Comparison of ENCODE assay signal across 13 cellular contexts in genomic region chr14:102985665-102986064, GRCh38.
DNase-seq lines count a peak whose midpoint lies in the region; ATAC-seq and TF ChIP-seq lines count a peak whose summit lies in the region.
"Had no signal": no experiment of that assay in that cellular context is flagged by ENCODE, and none has a peak within 500 bp of the region (broad histone marks: within the 10 kb centered on the region; RNA-seq: fewer than 3 reads in every experiment).

No MANE protein-coding gene starts in this region.

- ATAC-seq in GM18907 (IDR thresholded peaks at IDR 0.05; ENCODE audit: unreplicated experiment) (peak; percentile 68), HG02763 (IDR thresholded peaks at IDR 0.05; ENCODE audit: unreplicated experiment) (peak; percentile 76), esophagus mucosa (peak; percentile 73), GM19467 (IDR thresholded peaks at IDR 0.05; ENCODE audit: unreplicated experiment) (no peak)

- H3K36me3 Mint-ChIP-seq in progenitor cell of endocrine pancreas (ENCODE audit: insufficient read depth): peaks cover 58% of the 10 kb centered on the region
- peaks cover 3% of the 10 kb centered on the region for H3K36me3 Mint-ChIP-seq in activated CD4-positive, alpha-beta T cell treated with anti-CD3 and anti-CD28 coated beads, Interleukin-2, amount 10 ng/mL, durations not matched to agents 24 days and 14 days (ENCODE audit: low read depth)

- H3K9me3 Mint-ChIP-seq in progenitor cell of endocrine pancreas (ENCODE audit: low read depth): peaks cover 18% of the 10 kb centered on the region
- H3K9me3 Mint-ChIP-seq in activated CD4-positive, alpha-beta T cell treated with anti-CD3 and anti-CD28 coated beads, Interleukin-2, amount 10 ng/mL, durations not matched to agents 24 days and 14 days: peaks cover 23% of the 10 kb centered on the region

- no peak overlapping the region for H3K4me3 Mint-ChIP-seq in progenitor cell of endocrine pancreas (ENCODE audit: low read depth)
- no peak overlapping the region for H3K4me3 Mint-ChIP-seq in activated CD4-positive, alpha-beta T cell treated with anti-CD3 and anti-CD28 coated beads, Interleukin-2, amount 10 ng/mL, durations not matched to agents 24 days and 14 days
- H3K4me3 Mint-ChIP-seq: CD4-positive, alpha-beta memory T cell; stimulated activated naive CD8-positive, alpha-beta T cell treated with anti-CD3 and anti-CD28 coated beads, Interleukin-15, Interleukin-2, amounts not matched to agents 100 ng/mL and 50 ng/mL, for 24 hours had no signal

- DNase-seq in ureter (ENCODE audit: low spot score) (peak; percentile 57), progenitor cell of endocrine pancreas (ENCODE audit: low spot score, unreplicated experiment) (no peak)
- DNase-seq in activated CD4-positive, alpha-beta T cell treated with anti-CD3 and anti-CD28 coated beads, Interleukin-2, amount 10 ng/mL, durations not matched to agents 24 days and 14 days: no peak
- DNase-seq: activated CD4-positive, alpha-beta T cell treated with anti-CD3 and anti-CD28 coated beads for 1 hour; activated T-cell treated with anti-CD3 and anti-CD28 coated beads, Interleukin-2, amount 50 U/mL, for 48 hours; CD4-positive, alpha-beta memory T cell; NCI-H2081; SW 1271 had no signal

- no peak overlapping the region for H3K27ac Mint-ChIP-seq in progenitor cell of endocrine pancreas
- no peak overlapping the region for H3K27ac Mint-ChIP-seq in activated CD4-positive, alpha-beta T cell treated with anti-CD3 and anti-CD28 coated beads, Interleukin-2, amount 10 ng/mL, durations not matched to agents 24 days and 14 days
- H3K27ac Mint-ChIP-seq: CD4-positive, alpha-beta memory T cell; stimulated activated naive CD8-positive, alpha-beta T cell treated with anti-CD3 and anti-CD28 coated beads, Interleukin-15, Interleukin-2, amounts not matched to agents 100 ng/mL and 50 ng/mL, for 24 hours had no signal

- intact Hi-C loops in activated CD4-positive, alpha-beta T cell treated with anti-CD3 and anti-CD28 coated beads, Interleukin-2, amount 10 ng/mL, durations not matched to agents 24 days and 14 days (cut with micrococcal nuclease): no loop called here

- no peak for TF ChIP-seq CTCF in progenitor cell of endocrine pancreas (IDR thresholded peaks at IDR 0.05; ENCODE audit: unreplicated experiment)

- no peaks in the 10 kb centered on the region for H3K4me1 Mint-ChIP-seq in progenitor cell of endocrine pancreas (ENCODE audit: low read depth)
- H3K4me1 Mint-ChIP-seq in activated CD4-positive, alpha-beta T cell treated with anti-CD3 and anti-CD28 coated beads, Interleukin-2, amount 10 ng/mL, durations not matched to agents 24 days and 14 days: no peaks in the 10 kb centered on the region
- H3K4me1 Mint-ChIP-seq: CD4-positive, alpha-beta memory T cell had no signal

- no peaks in the 10 kb centered on the region for H3K27me3 Mint-ChIP-seq in progenitor cell of endocrine pancreas
- no peaks in the 10 kb centered on the region for H3K27me3 Mint-ChIP-seq in activated CD4-positive, alpha-beta T cell treated with anti-CD3 and anti-CD28 coated beads, Interleukin-2, amount 10 ng/mL, durations not matched to agents 24 days and 14 days
- H3K27me3 Mint-ChIP-seq: stimulated activated naive CD8-positive, alpha-beta T cell treated with anti-CD3 and anti-CD28 coated beads, Interleukin-15, Interleukin-2, amounts not matched to agents 100 ng/mL and 50 ng/mL, for 24 hours had no signal
